9 cellular contexts compared by ENCODE assay signal in the genomic region with DNA sequence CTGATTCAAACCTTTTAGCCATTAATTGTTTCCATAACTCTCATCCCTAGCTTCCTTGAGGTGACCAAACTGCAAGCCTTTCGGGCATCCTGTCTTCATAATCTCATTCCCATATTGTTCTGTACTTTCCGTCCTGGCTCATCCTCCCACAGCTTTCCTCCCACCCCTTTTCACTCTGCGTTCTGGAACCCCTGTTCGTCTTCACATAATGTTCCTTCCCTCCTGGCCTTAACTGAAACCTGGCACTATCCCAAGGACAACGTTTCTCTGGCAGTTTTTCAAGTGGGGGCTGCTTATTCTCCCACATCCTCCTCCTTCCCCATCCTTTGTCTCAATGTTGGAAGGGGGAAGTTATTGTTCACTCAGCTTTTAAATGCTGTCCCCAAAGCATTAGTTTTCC. TPM values are rescaled to one million over a fixed set of nuclear protein-coding genes. Genes with fewer than 3 reads are reported as not detected.
A peak's percentile ranks its signal among the peaks of the same experiment; 100 is the strongest.
DNase-seq lines count a peak whose midpoint lies in the region; ATAC-seq and TF ChIP-seq lines count a peak whose summit lies in the region.
"Had no signal": no experiment of that assay in that cellular context is flagged by ENCODE, and none has a peak within 500 bp of the region (broad histone marks: within the 10 kb centered on the region; RNA-seq: fewer than 3 reads in every experiment).

No MANE protein-coding gene starts in this region.

- H3K27me3 ChIP-seq in left lung, result no peaks in the 10 kb centered on the region
- H3K27me3 ChIP-seq in thymus (ENCODE audit: control insufficient read depth, insufficient read depth), result no peaks in the 10 kb centered on the region

- peaks cover 21 to 56% of the 10 kb centered on the region in 2 donors for H3K4me1 ChIP-seq in left lung
- peaks cover 16% of the 10 kb centered on the region for H3K4me1 ChIP-seq in thymus (ENCODE audit: control insufficient read depth, insufficient read depth, low read length)

- peaks cover 0 to 20% of the 10 kb centered on the region in 2 donors for H3K9me3 ChIP-seq in left lung
- no peaks in the 10 kb centered on the region for H3K9me3 ChIP-seq in thymus (ENCODE audit: control insufficient read depth)

- ATAC-seq in activated T-cell treated with anti-CD3 and anti-CD28 coated beads, Interleukin-2, amount 50 U/mL, for 72 hours (replicated peaks in 1 of 2), result no peak
- ATAC-seq in left lung, result no peak
- no peak for ATAC-seq in GM18517 (IDR thresholded peaks at IDR 0.05; ENCODE audit: unreplicated experiment)
- no peak for ATAC-seq in GM21528 (IDR thresholded peaks at IDR 0.05; ENCODE audit: low FRiP score, unreplicated experiment)

- WGBS in thymus, result 75% methylated on average over 5 of the region's 5 CpGs

- H3K36me3 Mint-ChIP-seq in activated T-cell treated with anti-CD3 and anti-CD28 coated beads, Interleukin-2, amount 50 U/mL, for 72 hours (ENCODE audit: insufficient read depth in 2 of 2), result peaks cover 45 to 70% of the 10 kb centered on the region in 2 donors

- peak overlapping the region; percentile 81 for H3K27ac Mint-ChIP-seq in activated T-cell treated with anti-CD3 and anti-CD28 coated beads, Interleukin-2, amount 50 U/mL, for 72 hours

- H3K4me3 Mint-ChIP-seq in activated T-cell treated with anti-CD3 and anti-CD28 coated beads, Interleukin-2, amount 50 U/mL, for 72 hours, result peak overlapping the region; percentile 90 to 99

- H3K4me3 ChIP-seq in left lung, result peak overlapping the region in 1 of 2 donors; percentile 85
- peak overlapping the region; percentile 86 for H3K4me3 ChIP-seq in thymus (ENCODE audit: low read length)

- no peak for DNase-seq in activated T-cell treated with anti-CD3 and anti-CD28 coated beads, Interleukin-2, amount 50 U/mL, for 72 hours
- DNase-seq in activated T-cell treated with anti-CD3 and anti-CD28 coated beads, Interleukin-2, amount 50 U/mL, for 48 hours, result no peak
- DNase-seq in left lung (no peak), posterior vena cava (ENCODE audit: low spot score) (no peak)
- DNase-seq: retina had no signal

- intact Hi-C loops in left lung (cut with DNase I) (no loop called here), posterior vena cava (cut with DNase I) (no loop called here)

- peaks cover 11 to 17% of the 10 kb centered on the region in 2 donors for H3K9me3 Mint-ChIP-seq in activated T-cell treated with anti-CD3 and anti-CD28 coated beads, Interleukin-2, amount 50 U/mL, for 72 hours

- no peaks in the 10 kb centered on the region for H3K27me3 Mint-ChIP-seq in activated T-cell treated with anti-CD3 and anti-CD28 coated beads, Interleukin-2, amount 50 U/mL, for 72 hours (ENCODE audit: low read depth)

- H3K27ac ChIP-seq in angular gyrus (ENCODE audit: low read depth, low read length) (peak overlapping the region; percentile 24), left lung (peak overlapping the region; percentile 81 to 83), thymus (ENCODE audit: low read depth) (no peak overlapping the region)

- H3K4me1 Mint-ChIP-seq in activated T-cell treated with anti-CD3 and anti-CD28 coated beads, Interleukin-2, amount 50 U/mL, for 72 hours (ENCODE audit: low read depth), result peaks cover 66% of the 10 kb centered on the region

- TF ChIP-seq CTCF in left lung (IDR thresholded peaks at IDR 0.05), result no peak

- H3K36me3 ChIP-seq in left lung (peaks cover 0 to 51% of the 10 kb centered on the region in 2 donors), thymus (ENCODE audit: control insufficient read depth, insufficient read depth) (peaks cover 10% of the 10 kb centered on the region)

RNA-seq across cellular contexts. Expression of a gene that starts 1.5 kb away (rescaled TPM):
- 1 to 10 TPM; 8.3 to 9.0 TPM for total RNA-seq in activated T-cell treated with anti-CD3 and anti-CD28 coated beads, Interleukin-2, amount 50 U/mL, for 72 hours
- 10 to 100 TPM; 15.7 to 17.7 TPM for total RNA-seq in left lung
- 13.6 TPM for polyA plus RNA-seq in thymus
- total RNA-seq in posterior vena cava, result 10 to 100 TPM; 17.8 to 18.7 TPM

RNA-seq across cellular contexts. Expression of a gene that starts 1.7 kb away (rescaled TPM):
- 10 to 100 TPM; 11.6 to 11.8 TPM for total RNA-seq in activated T-cell treated with anti-CD3 and anti-CD28 coated beads, Interleukin-2, amount 50 U/mL, for 72 hours
- total RNA-seq in left lung (10 to 100 TPM; 10.2 to 11.7 TPM), posterior vena cava (1 to 10 TPM; 8.9 to 9.5 TPM)
- 13.5 TPM for polyA plus RNA-seq in thymus

RNA-seq across cellular contexts. Expression of a gene that starts 15.3 kb away (rescaled TPM):
- under 1 TPM; 0.19 to 0.24 TPM for total RNA-seq in activated T-cell treated with anti-CD3 and anti-CD28 coated beads, Interleukin-2, amount 50 U/mL, for 72 hours
- total RNA-seq in left lung (10 to 100 TPM in 1 of 2 donors, 1 to 10 TPM in 1; 1.0 to 18.6 TPM), posterior vena cava (under 1 TPM in 1 of 2 donors, not detected in 1; 0.09 TPM)
- 0.11 TPM for polyA plus RNA-seq in thymus

RNA-seq across cellular contexts. Expression of a gene that starts 35.5 kb away (rescaled TPM):
- not detected for total RNA-seq in activated T-cell treated with anti-CD3 and anti-CD28 coated beads, Interleukin-2, amount 50 U/mL, for 72 hours
- not detected for total RNA-seq in left lung
- 9.1 TPM for polyA plus RNA-seq in thymus
- under 1 TPM in 1 of 2 donors, not detected in 1; 0.24 TPM for total RNA-seq in posterior vena cava
